8 cellular contexts compared by ENCODE assay signal in the genomic region with DNA sequence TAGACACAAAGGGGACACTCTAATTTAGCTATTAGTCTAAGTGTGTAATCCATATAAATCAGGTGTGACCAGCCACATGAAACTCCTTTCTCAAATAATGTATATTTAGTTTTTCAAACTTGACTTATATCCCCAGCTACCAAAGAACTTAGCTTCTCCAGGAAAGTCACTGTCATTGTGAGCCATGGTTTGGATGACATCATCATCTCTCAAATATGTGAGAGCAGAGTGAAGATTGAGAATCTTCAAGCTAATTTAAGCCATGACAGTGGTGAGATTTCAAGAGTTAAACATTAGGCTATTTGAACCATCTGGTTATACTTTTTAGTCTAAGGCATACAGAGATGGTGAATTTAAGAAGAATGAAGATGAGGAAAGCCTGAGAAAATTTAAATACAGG.
"Had no signal": no experiment of that assay in that cellular context is flagged by ENCODE, and none has a peak within 500 bp of the region (broad histone marks: within the 10 kb centered on the region; RNA-seq: fewer than 3 reads in every experiment).

No MANE protein-coding gene starts in this region.

- H3K27ac ChIP-seq: HL-60, KMS-11 had no signal

- H3K4me3 ChIP-seq: GM23338 had no signal

- DNase-seq: H9, HCEC 1CT, HFFc6, IMR-90, KBM-7 had no signal
